15 cellular contexts compared by ENCODE assay signal in genomic region chr20:25565578-25566157, GRCh38.
"Had no signal": no experiment of that assay in that cellular context is flagged by ENCODE, and none has a peak within 500 bp of the region (broad histone marks: within the 10 kb centered on the region; RNA-seq: fewer than 3 reads in every experiment).

No MANE protein-coding gene starts in this region.

- H3K27me3 Mint-ChIP-seq: activated CD4-positive, alpha-beta memory T cell treated with anti-CD3 and anti-CD28 coated beads, Interleukin-2, amount 10 ng/mL, durations not matched to agents 7 days and 5 days had no signal

- DNase-seq: activated CD4-positive, alpha-beta memory T cell treated with anti-CD3 and anti-CD28 coated beads, Interleukin-2, amount 10 ng/mL, durations not matched to agents 7 days and 5 days; activated CD4-positive, alpha-beta T cell treated with anti-CD3 and anti-CD28 coated beads for 1 hour; activated CD8-positive, alpha-beta memory T cell treated with anti-CD3 and anti-CD28 coated beads, Interleukin-2, amount 50 U/mL, for 4 hours; activated naive CD4-positive, alpha-beta T cell treated with anti-CD3 and anti-CD28 coated beads, Interleukin-2, amount 50 U/mL, for 16 hours; caudate nucleus; effector CD4-positive, alpha-beta T cell; left cardiac atrium; pancreas; retina; thyroid gland; uterus had no signal

- H3K4me3 ChIP-seq: adrenal gland, coronary artery, pancreas, skin epidermis, thyroid gland, uterus had no signal

- H3K27me3 ChIP-seq: adrenal gland, pancreas, thyroid gland, uterus had no signal

- H3K4me3 Mint-ChIP-seq: activated CD4-positive, alpha-beta memory T cell treated with anti-CD3 and anti-CD28 coated beads, Interleukin-2, amount 10 ng/mL, durations not matched to agents 7 days and 5 days had no signal

- H3K36me3 ChIP-seq: adrenal gland, pancreas, thyroid gland, uterus had no signal

- H3K9me3 ChIP-seq: adrenal gland, pancreas, thyroid gland, uterus had no signal

- H3K4me1 ChIP-seq: adrenal gland, pancreas, uterus had no signal

- ATAC-seq: left cardiac atrium, pancreas had no signal

- H3K27ac ChIP-seq: adrenal gland, coronary artery, epithelial cell of prostate, pancreas, thyroid gland, uterus had no signal

- H3K27ac Mint-ChIP-seq: activated CD4-positive, alpha-beta memory T cell treated with anti-CD3 and anti-CD28 coated beads, Interleukin-2, amount 10 ng/mL, durations not matched to agents 7 days and 5 days had no signal
